ENCODE assay signal across 1 cellular context in genomic region chr10:22609719-22610118, GRCh38.
TF ChIP-seq lines count a peak whose summit lies in the region.

No MANE protein-coding gene starts in this region.

TF ChIP-seq in SK-N-SH, 30 proteins besides CTCF, POLR2A, EP300 and RAD21:
- TF ChIP-seq IRF3 (IDR thresholded peaks at IDR 0.05; ENCODE audit: low read depth, low read length) = no peak
- TF ChIP-seq EZH2phosphoT487 (IDR thresholded peaks at IDR 0.05; ENCODE audit: borderline replicate concordance, low read depth) = no peak
- no peak for TF ChIP-seq FOXJ3 (CRISPR knock-in tag; IDR thresholded peaks at IDR 0.05)
- no peak for TF ChIP-seq FOSL2 (IDR thresholded peaks at IDR 0.05; ENCODE audit: borderline replicate concordance, low read depth)
- no peak for TF ChIP-seq NFIC (IDR thresholded peaks at IDR 0.05; ENCODE audit: borderline replicate concordance)
- no peak for TF ChIP-seq TAF1 (IDR thresholded peaks at IDR 0.05; ENCODE audit: borderline replicate concordance, low read depth, low read length)
- TF ChIP-seq ELF1 (IDR thresholded peaks at IDR 0.05) = no peak
- TF ChIP-seq MXI1 (IDR thresholded peaks at IDR 0.05; ENCODE audit: low read depth, low read length) = no peak
- no peak for TF ChIP-seq MEF2A (IDR thresholded peaks at IDR 0.05; ENCODE audit: borderline replicate concordance, low read depth)
